Comparison of ENCODE assay signal across 8 cellular contexts in genomic region chr1:1615256-1616044, GRCh38. TPM values are rescaled to one million over a fixed set of nuclear protein-coding genes. Genes with fewer than 3 reads are reported as not detected.
DNase-seq lines count a peak whose midpoint lies in the region; ATAC-seq lines count a peak whose summit lies in the region.

MIB2 (plus strand) TSS chr1:1615500; CDS start chr1:1623453, 7,953 bp downstream.

- ATAC-seq in GM19467 (IDR thresholded peaks at IDR 0.05; ENCODE audit: unreplicated experiment), result peak; percentile 84

- peak; percentile 98 for DNase-seq in CMK (ENCODE audit: low read depth)
- DNase-seq in HS-27A (ENCODE audit: low read depth), result peak; percentile 80
- DNase-seq in NK-92 treated with Interleukin-12 subunit alpha and Interleukin-12 subunit beta, amount 100 ng/mL, for 24 hours (lab: John Stamatoyannopoulos, UW), result peak; percentile 96
- DNase-seq in activated CD8-positive, alpha-beta memory T cell treated with anti-CD3 and anti-CD28 coated beads for 24 hours, result peak; percentile 98
- DNase-seq in effector CD4-positive, alpha-beta T cell, result peak; percentile 98
- DNase-seq in lung microvascular endothelial cell (ENCODE audit: low read depth in 2 of 2), result peak; percentile 96 to 98
- peak; percentile 93 to 97 (median 95) for DNase-seq in stimulated activated CD4-positive, alpha-beta T cell treated with anti-CD3 and anti-CD28 coated beads, TNF-alpha, amount 100 ng/mL, for 48 hours (ENCODE audit: low read depth in 3 of 3)

RNA-seq across cellular contexts. Expression of gene MIB2, which starts in this region (rescaled TPM):
- 20.5 and 51.6 TPM in 2 replicates for total RNA-seq in lung microvascular endothelial cell

Comparison
In these comparisons a context has a peak if more than half of its experiments do, and no peak if none do; other contexts are left out.
1. Peak in every context shown above with its lines: DNase-seq and ATAC-seq.